In genomic region chr3:72265250-72265649, GRCh38 we compare ENCODE assay signal across 1 cellular context.
TF ChIP-seq lines count a peak whose summit lies in the region.

No MANE protein-coding gene starts in this region.

TF ChIP-seq in GM23338, 12 proteins besides CTCF, POLR2A, EP300 and RAD21 (continued from another document):
- TF ChIP-seq ZNF462 (CRISPR knock-in tag; IDR thresholded peaks at IDR 0.05) (no peak), REST (IDR thresholded peaks at IDR 0.05; ENCODE audit: unreplicated experiment) (no peak), NANOG (IDR thresholded peaks at IDR 0.05; ENCODE audit: borderline replicate concordance) (no peak), ETS1 (IDR thresholded peaks at IDR 0.05) (no peak)
TF ChIP-seq in GM23338: peak in this region for 0.
